In genomic region chr3:39178553-39178952, GRCh38 we compare ENCODE assay signal across 8 cellular contexts. TPM values are rescaled to one million over a fixed set of nuclear protein-coding genes. Genes with fewer than 3 reads are reported as not detected.
DNase-seq lines count a peak whose midpoint lies in the region; ATAC-seq and TF ChIP-seq lines count a peak whose summit lies in the region.

No MANE protein-coding gene starts in this region.

- no peak for ATAC-seq in naive thymus-derived CD4-positive, alpha-beta T cell
- ATAC-seq in HG03280 (IDR thresholded peaks at IDR 0.05; ENCODE audit: unreplicated experiment) (no peak), HG03432 (IDR thresholded peaks at IDR 0.05; ENCODE audit: unreplicated experiment) (no peak)

- no peaks in the 10 kb centered on the region for H3K36me3 Mint-ChIP-seq in IgD-negative memory B cell
- peaks cover 0 to 12% (median 0%) of the 10 kb centered on the region in 5 donors for H3K36me3 Mint-ChIP-seq in naive thymus-derived CD4-positive, alpha-beta T cell

- no peak for TF ChIP-seq CTCF in AG04450 (IDR thresholded peaks at IDR 0.05; ENCODE audit: low read depth, low read length)

- no peak overlapping the region; the same call in 1 of the 2 replicates for H3K4me3 ChIP-seq in AG04450 (ENCODE audit: low read depth, low read length)
- H3K4me3 ChIP-seq in naive thymus-derived CD4-positive, alpha-beta T cell (ENCODE audit: low read length), result peak overlapping the region; percentile 62

- peak overlapping the region in 2 of 3 donors; percentile 68 to 92 for H3K27ac Mint-ChIP-seq in IgD-negative memory B cell
- H3K27ac Mint-ChIP-seq in naive thymus-derived CD4-positive, alpha-beta T cell, result peak overlapping the region; percentile 48 to 91 (median 78)

- H3K27me3 ChIP-seq in AG04450 (ENCODE audit: control insufficient read depth, insufficient read depth, low read length), result no peaks in the 10 kb centered on the region
- H3K27me3 ChIP-seq in naive thymus-derived CD4-positive, alpha-beta T cell (ENCODE audit: control insufficient read depth in 2 of 2, insufficient read depth in 2 of 2, low read length in 2 of 2), result no peaks in the 10 kb centered on the region

- H3K9me3 Mint-ChIP-seq in IgD-negative memory B cell, result peaks cover 0 to 2% (median 2%) of the 10 kb centered on the region in 3 donors
- peaks cover 0 to 5% (median 0%) of the 10 kb centered on the region in 11 donors for H3K9me3 Mint-ChIP-seq in naive thymus-derived CD4-positive, alpha-beta T cell

- POLR2A ChIA-PET in AG04450 (lab: Yijun Ruan, JAX), result interaction anchor here (0.6 to 3.1 kb wide), 5 partner anchors 11 to 1156 kb away, joined by 3 to 27 read pairs (median 4); no protein-coding TSS in a partner anchor
- POLR2A ChIA-PET in naive thymus-derived CD4-positive, alpha-beta T cell (lab: Charles Lee), result interaction anchor here (0.7 to 1.0 kb wide), 4 partner anchors 11 to 127 kb away, joined by 3 to 4 read pairs (median 3); partner anchors contain the start of genes GORASP1, SCN11A, TTC21A and WDR48

- peaks cover 23 to 33% of the 10 kb centered on the region in 2 donors for H3K4me1 ChIP-seq in naive thymus-derived CD4-positive, alpha-beta T cell (ENCODE audit: control insufficient read depth in 2 of 2, insufficient read depth in 2 of 2, low read length in 2 of 2)

- intact Hi-C loops in naive thymus-derived CD4-positive, alpha-beta T cell (cut with micrococcal nuclease), result no loop called here

- no peaks in the 10 kb centered on the region for H3K36me3 ChIP-seq in naive thymus-derived CD4-positive, alpha-beta T cell (ENCODE audit: control insufficient read depth in 2 of 3, insufficient read depth in 3 of 3, low read length in 3 of 3)

- CTCF ChIA-PET in AG04450 (lab: Charles Lee), result interaction anchor here (1.1 to 2.6 kb wide), 5 partner anchors 11 to 113 kb away, joined by 3 to 38 read pairs (median 6); no protein-coding TSS in a partner anchor
- CTCF ChIA-PET in naive thymus-derived CD4-positive, alpha-beta T cell (lab: Charles Lee), result interaction anchor here (0.7 to 1.5 kb wide), 4 partner anchors 11 to 110 kb away, joined by 3 to 5 read pairs (median 4); no protein-coding TSS in a partner anchor

- DNase-seq in AG04450 (ENCODE audit: low read depth, low spot score), result no peak
- DNase-seq in naive thymus-derived CD4-positive, alpha-beta T cell, result no peak
- DNase-seq in cerebellar nuclear complex (lab: John Stamatoyannopoulos, UW), result no peak
- no peak for DNase-seq in cerebellar cortex (ENCODE audit: low spot score)

- H3K4me1 Mint-ChIP-seq in IgD-negative memory B cell, result peaks cover 18 to 27% (median 24%) of the 10 kb centered on the region in 3 donors
- peaks cover 24 to 59% (median 41%) of the 10 kb centered on the region in 7 donors for H3K4me1 Mint-ChIP-seq in naive thymus-derived CD4-positive, alpha-beta T cell

- H3K9me3 ChIP-seq in AG04450 (ENCODE audit: control insufficient read depth, insufficient read depth, low read length), result no peaks in the 10 kb centered on the region
- H3K9me3 ChIP-seq in naive thymus-derived CD4-positive, alpha-beta T cell (ENCODE audit: control insufficient read depth in 2 of 3, low read length in 3 of 3), result no peaks in the 10 kb centered on the region

- peak overlapping the region; percentile 43 for H3K27ac ChIP-seq in AG04450 (ENCODE audit: low read depth, low read length)
- peak overlapping the region; percentile 93 for H3K27ac ChIP-seq in cingulate gyrus (ENCODE audit: low read depth, low read length)
- H3K27ac ChIP-seq in naive thymus-derived CD4-positive, alpha-beta T cell (ENCODE audit: low read depth, low read length), result peak overlapping the region; percentile 78

- H3K27me3 Mint-ChIP-seq in IgD-negative memory B cell, result peaks cover 4% of the 10 kb centered on the region
- H3K27me3 Mint-ChIP-seq in naive thymus-derived CD4-positive, alpha-beta T cell, result no peaks in the 10 kb centered on the region

- peak overlapping the region; percentile 57 to 86 (median 82) for H3K4me3 Mint-ChIP-seq in IgD-negative memory B cell
- peak overlapping the region; percentile 57 to 94 (median 74) for H3K4me3 Mint-ChIP-seq in naive thymus-derived CD4-positive, alpha-beta T cell

RNA-seq across cellular contexts. Expression of gene XIRP1, which starts 13.8 kb away (rescaled TPM):
- 0.02 TPM in 1 of 2 replicates, not detected in the other for polyA plus RNA-seq in AG04450 (2011; rRNA removed)
- polyA minus RNA-seq in AG04450 (2011; rRNA and poly(A)+ RNA removed), result 0.05 TPM in 1 of 2 replicates, not detected in the other
- not detected for polyA plus RNA-seq in IgD-negative memory B cell
- total RNA-seq in naive thymus-derived CD4-positive, alpha-beta T cell, result under 1 TPM in 1 of 5 experiments, not detected in 4; 0.07 TPM
- polyA plus RNA-seq in naive thymus-derived CD4-positive, alpha-beta T cell, result not detected

RNA-seq across cellular contexts. Expression of gene CSRNP1, which starts 25.2 kb away (rescaled TPM):
- polyA plus RNA-seq in AG04450 (2011; rRNA removed) (5.9 and 6.8 TPM in 2 replicates), IgD-negative memory B cell (79.9 TPM)
- polyA minus RNA-seq in AG04450 (2011; rRNA and poly(A)+ RNA removed), result 12.4 and 17.8 TPM in 2 replicates
- total RNA-seq in naive thymus-derived CD4-positive, alpha-beta T cell, result 100 to 1,000 TPM in 2 of 5 experiments, 10 to 100 TPM in 3; 13.7 to 319 (median 22.9) TPM
- polyA plus RNA-seq in naive thymus-derived CD4-positive, alpha-beta T cell, result 10 to 100 TPM in 1 of 2 donors, 1 to 10 TPM in 1; 9.8 to 12.1 TPM

Comparison
In these comparisons a context has a peak if more than half of its experiments do, and no peak if none do; other contexts are left out.
1. H3K27ac ChIP-seq: peak in every context shown above with its lines; median percentile 93 in cingulate gyrus; 78 in naive thymus-derived CD4-positive, alpha-beta T cell; 43 in AG04450.